ENCODE assay signal across 2 cellular contexts in genomic region chr4:8152865-8153257, GRCh38.
TF ChIP-seq lines count a peak whose summit lies in the region.

No MANE protein-coding gene starts in this region.

TF ChIP-seq in SK-N-SH, 30 proteins besides CTCF, POLR2A, EP300 and RAD21 (continued from another document):
- TF ChIP-seq USF2 (IDR thresholded peaks at IDR 0.05; ENCODE audit: borderline replicate concordance, low read depth, low read length) (no peak), REST (IDR thresholded peaks at IDR 0.05; ENCODE audit: low read depth, low read length) (no peak), FOSL2 (IDR thresholded peaks at IDR 0.05; ENCODE audit: borderline replicate concordance, low read depth) (no peak), CHD2 (IDR thresholded peaks at IDR 0.05; ENCODE audit: low read length, partially characterized antibody) (no peak), MAX (IDR thresholded peaks at IDR 0.05; ENCODE audit: low read depth) (no peak), RFX5 (IDR thresholded peaks at IDR 0.05; ENCODE audit: low read length) (no peak), PBX3 (IDR thresholded peaks at IDR 0.05) (no peak), RXRA (IDR thresholded peaks at IDR 0.05; ENCODE audit: borderline replicate concordance, low read depth) (no peak)

TF ChIP-seq in SK-N-SH treated with all-trans-retinoic acid at 6 μM for 48 hours, 23 proteins besides CTCF, POLR2A, EP300 and RAD21 (continued from another document):
- TF ChIP-seq PATZ1 (CRISPR knock-in tag; IDR thresholded peaks at IDR 0.05; ENCODE audit: borderline replicate concordance) (no peak), CREB5 (CRISPR knock-in tag; IDR thresholded peaks at IDR 0.05; ENCODE audit: low read depth) (no peak), PPARA (CRISPR knock-in tag; IDR thresholded peaks at IDR 0.05; ENCODE audit: borderline replicate concordance) (no peak), ZC3H10 (CRISPR knock-in tag; IDR thresholded peaks at IDR 0.05) (no peak), ESRRG (CRISPR knock-in tag; IDR thresholded peaks at IDR 0.05) (no peak), OSR1 (CRISPR knock-in tag; IDR thresholded peaks at IDR 0.05) (no peak), ARNTL (CRISPR knock-in tag; IDR thresholded peaks at IDR 0.05; ENCODE audit: borderline replicate concordance, low read depth) (no peak), ZNF70 (CRISPR knock-in tag; IDR thresholded peaks at IDR 0.05) (no peak), ZFP30 (CRISPR knock-in tag; IDR thresholded peaks at IDR 0.05) (no peak), BACH2 (CRISPR knock-in tag; IDR thresholded peaks at IDR 0.05; ENCODE audit: borderline replicate concordance) (no peak)
TF ChIP-seq in SK-N-SH treated with all-trans-retinoic acid at 6 μM for 48 hours: peak in this region for 0.
